Comparison of ENCODE assay signal across 22 cellular contexts in genomic region chr2:24459224-24459799, GRCh38. TPM values are rescaled to one million over a fixed set of nuclear protein-coding genes. Genes with fewer than 3 reads are reported as not detected.
DNase-seq lines count a peak whose midpoint lies in the region; ATAC-seq, FAIRE-seq and TF ChIP-seq lines count a peak whose summit lies in the region.
"Had no signal": no experiment of that assay in that cellular context is flagged by ENCODE, and none has a peak within 500 bp of the region (broad histone marks: within the 10 kb centered on the region; RNA-seq: fewer than 3 reads in every experiment).

No MANE protein-coding gene starts in this region.

- no peak overlapping the region for H2AFZ ChIP-seq in K562 (ENCODE audit: low read depth, low read length)
- H2AFZ ChIP-seq: GM23338 had no signal

- intact Hi-C loops in K562 (cut with micrococcal nuclease): loop anchor here (5.0 kb wide), 1 partner anchor 33 kb away; the partner anchor contains the start of gene NCOA1
- intact Hi-C loops in body of pancreas (cut with DNase I): no loop called here

- TF ChIP-seq CTCF in K562 (IDR thresholded peaks at IDR 0.05 in 2 of 3, conservative IDR thresholded peaks at IDR 0.05 in 1 of 3; ENCODE audit: insufficient read depth in 2 of 3, low read depth in 1 of 3, low read length in 3 of 3): no peak
- no peak for TF ChIP-seq CTCF in body of pancreas (IDR thresholded peaks at IDR 0.05)

- no peak for ATAC-seq in K562
- no peak for ATAC-seq in body of pancreas
- no peak for ATAC-seq in HG02870 (IDR thresholded peaks at IDR 0.05; ENCODE audit: unreplicated experiment)
- ATAC-seq: GM23338, PC-3, SK-N-SH treated with all-trans-retinoic acid at 6 μM for 48 hours had no signal

- in situ Hi-C loops in K562 (cut with MboI): no loop called here

- POLR2A ChIA-PET in K562 (lab: Yijun Ruan, JAX): no interaction called here

- no peak for TF ChIP-seq RAD21 in K562 (CRISPR knock-in tag; conservative IDR thresholded peaks at IDR 0.05 in 1 of 2, IDR thresholded peaks at IDR 0.05 in 1 of 2)

- H3K4me1 ChIP-seq in K562 (replicated peaks in 1 of 2; ENCODE audit: control insufficient read depth in 2 of 2, insufficient read depth in 2 of 2, low read length in 2 of 2) (peaks cover 32 to 50% of the 10 kb centered on the region in 2 experiments), body of pancreas (no peaks in the 10 kb centered on the region)
- H3K4me1 ChIP-seq: BE2C had no signal

- TF ChIP-seq POLR2A in K562 (conservative IDR thresholded peaks at IDR 0.05): no peak
- no peak for TF ChIP-seq POLR2A in body of pancreas (IDR thresholded peaks at IDR 0.05)

- no peaks in the 10 kb centered on the region for H4K20me1 ChIP-seq in K562 (replicated peaks; ENCODE audit: control insufficient read depth, insufficient read depth, low read length)

- H3K27me3 ChIP-seq in K562 (ENCODE audit: control insufficient read depth in 2 of 2, insufficient read depth in 2 of 2, low read length in 2 of 2) (no peaks in the 10 kb centered on the region; a peak in 1 of 5 replicates), body of pancreas (no peaks in the 10 kb centered on the region)
- H3K27me3 ChIP-seq: BE2C had no signal

- no peak overlapping the region for H3K27ac ChIP-seq in K562 (ENCODE audit: extremely low read depth, low read depth, low read length)
- no peak overlapping the region for H3K27ac ChIP-seq in body of pancreas
- H3K27ac ChIP-seq: KMS-11 had no signal

- BruUV-seq in K562 (replicated peaks; lab: Mats Ljungman, UMichigan): no TSS peak

- TF ChIP-seq EP300 in K562 (IDR thresholded peaks at IDR 0.05; ENCODE audit: low read length): no peak

- H3K36me3 ChIP-seq in K562 (ENCODE audit: control insufficient read depth, insufficient read depth, low read length) (no peaks in the 10 kb centered on the region), body of pancreas (replicated peaks in 1 of 2; ENCODE audit: insufficient read depth in 1 of 2, low read depth in 2 of 2) (no peaks in the 10 kb centered on the region)
- H3K36me3 ChIP-seq: BE2C had no signal

- CTCF ChIA-PET in K562 (lab: Yijun Ruan, JAX; ENCODE audit: low intra/inter-chr PET ratio): no interaction called here

- no peak for FAIRE-seq in K562 (lab: Jason Lieb, UNC)

- DNase-seq in NCI-H1436 (lab: John Stamatoyannopoulos, UW) (peak; percentile 9), NCI-H1436 treated with DMSO at 0.1 percent for 48 hours (lab: John Stamatoyannopoulos, UW) (no peak), K562 (ENCODE audit: extremely low read depth in 1 of 4, low spot score in 3 of 4) (no peak), inferior parietal cortex (ENCODE audit: extremely low spot score) (peak; percentile 40), superior temporal gyrus (ENCODE audit: extremely low spot score) (peak; percentile 51), body of pancreas (no peak), hepatic stellate cell (ENCODE audit: low spot score) (no peak)
- DNase-seq: 8988T; ACHN; BE2C; Calu3; H9; MM.1S; NCI-H1694 treated with DMSO at 0.1 percent for 48 hours; NCI-H2081; NCI-H82; NK-92 treated with Interleukin-12 subunit alpha and Interleukin-12 subunit beta, amount 100 ng/mL, for 24 hours; PC-3 had no signal

- no peak overlapping the region for H3K4me3 ChIP-seq in K562
- no peak overlapping the region for H3K4me3 ChIP-seq in body of pancreas
- H3K4me3 ChIP-seq: GM23338 had no signal

- no peaks in the 10 kb centered on the region for H3K9me1 ChIP-seq in K562 (ENCODE audit: control insufficient read depth, insufficient read depth, low read length)

- H3K79me2 ChIP-seq in K562 (ENCODE audit: control insufficient read depth, insufficient read depth, low read length): no peaks in the 10 kb centered on the region

- 90% methylated on average over 3 of the region's 3 CpGs for WGBS in K562 (ENCODE audit: insufficient coverage, low coverage, missing lambda C conversion rate)
- 93 to 94% methylated on average over 3 of the region's 3 CpGs for WGBS in body of pancreas, 2 donors

- no peaks in the 10 kb centered on the region for H3K9me3 ChIP-seq in K562 (replicated peaks; ENCODE audit: control insufficient read depth, insufficient read depth, low read depth, low read length)
- no peaks in the 10 kb centered on the region for H3K9me3 ChIP-seq in body of pancreas
- H3K9me3 ChIP-seq: BE2C had no signal

- H3K9ac ChIP-seq in K562 (ENCODE audit: insufficient read depth in 1 of 2, low read depth in 2 of 2, low read length in 2 of 2): peak overlapping the region in 1 of 2 experiments; percentile 26; a peak in 1 of 4 replicates
- H3K9ac ChIP-seq: KMS-11 had no signal

- no peak overlapping the region for H3K4me2 ChIP-seq in K562 (ENCODE audit: insufficient read depth, low read length)
- H3K4me2 ChIP-seq: GM23338, KMS-11 had no signal

TF ChIP-seq in K562, 482 proteins besides CTCF, POLR2A, EP300 and RAD21:
- no peak for TF ChIP-seq U2AF2 (optimal IDR thresholded peaks at IDR 0.05; ENCODE audit: low read depth, low read length)
- no peak for TF ChIP-seq XRCC5 (IDR thresholded peaks at IDR 0.05; ENCODE audit: low read depth, low read length)
- peak; percentile 72 for TF ChIP-seq RFX1 (IDR thresholded peaks at IDR 0.05)
- no peak for TF ChIP-seq PREB (CRISPR knock-in tag; IDR thresholded peaks at IDR 0.05)
- peak; percentile 47 for TF ChIP-seq SMARCB1 (IDR thresholded peaks at IDR 0.05; ENCODE audit: insufficient read length, low read depth)
TF ChIP-seq in K562: peak in this region for 2.

RNA-seq across cellular contexts. Expression of gene NCOA1, which starts 31.7 kb away (rescaled TPM):
- 51.3 and 140 TPM in 2 replicates for total RNA-seq in K562 (2011; cell fraction: chromatin; rRNA removed; ENCODE audit: low replicate concordance)
- 21.5 and 31.2 TPM in 2 replicates for total RNA-seq in K562 (2011; cell fraction: nucleolus; rRNA removed)
- 55.1 and 80.0 TPM in 2 replicates for total RNA-seq in K562 (2011; cell fraction: nucleoplasm; rRNA removed)
- 8.3 and 12.2 TPM in 2 replicates for total RNA-seq in K562 (2014; rRNA removed)
- total RNA-seq in K562 (2014; rRNA removed; fragmentation: Illumina TruSeq; extraction: Trizol): 19.4 and 20.3 TPM in 2 replicates
- 19.9 TPM in 2 replicates for total RNA-seq in K562 (2015; rRNA removed; fragmentation: Illumina TruSeq; extraction: Trizol)
- total RNA-seq in K562 (2021): 16.2 and 17.0 TPM in 2 replicates
- 22.2 and 25.7 TPM in 2 replicates for polyA plus RNA-seq in K562 (2011; rRNA removed)
- polyA plus RNA-seq in K562 (2011; cell fraction: cytosol; rRNA removed): 12.8 and 15.5 TPM in 2 replicates
- 23.6 and 27.1 TPM in 2 replicates for polyA plus RNA-seq in K562 (2011; cell fraction: nucleus; rRNA removed)
- 12.6 and 12.9 TPM in 2 replicates for polyA plus RNA-seq in K562 (2012)
- 17.4 and 19.7 TPM in 2 replicates for polyA plus RNA-seq in K562 (2014; fragmentation: Illumina TruSeq; extraction: Trizol)
- polyA plus RNA-seq in K562 (2014; fragmentation: Nextera tagmentation; extraction: Ambion mirVana): 1 to 10 TPM; 4.9 to 6.2 TPM
- 9.4 and 10.8 TPM in 2 replicates for polyA plus RNA-seq in K562 (2014; rRNA removed)
- polyA minus RNA-seq in K562 (2011; rRNA and poly(A)+ RNA removed): 67.5 and 67.7 TPM in 2 replicates
- polyA minus RNA-seq in K562 (2011; cell fraction: cytosol; rRNA and poly(A)+ RNA removed): 14.5 and 23.9 TPM in 2 replicates
- polyA minus RNA-seq in K562 (2011; cell fraction: nucleus; rRNA and poly(A)+ RNA removed): 40.3 and 55.5 TPM in 2 replicates
- 10 to 100 TPM; 22.1 to 38.7 TPM for total RNA-seq in body of pancreas

Comparison
In these comparisons a context has a peak if more than half of its experiments do, and no peak if none do; other contexts are left out.
1. DNase-seq: peak in NCI-H1436 (single experiment), inferior parietal cortex (single experiment) and superior temporal gyrus (single experiment); none in NCI-H1436 treated with DMSO at 0.1 percent for 48 hours (single experiment), K562 (0 of 4), body of pancreas (0 of 4) and hepatic stellate cell (single experiment).